1 cellular context compared by ENCODE assay signal in the genomic region with DNA sequence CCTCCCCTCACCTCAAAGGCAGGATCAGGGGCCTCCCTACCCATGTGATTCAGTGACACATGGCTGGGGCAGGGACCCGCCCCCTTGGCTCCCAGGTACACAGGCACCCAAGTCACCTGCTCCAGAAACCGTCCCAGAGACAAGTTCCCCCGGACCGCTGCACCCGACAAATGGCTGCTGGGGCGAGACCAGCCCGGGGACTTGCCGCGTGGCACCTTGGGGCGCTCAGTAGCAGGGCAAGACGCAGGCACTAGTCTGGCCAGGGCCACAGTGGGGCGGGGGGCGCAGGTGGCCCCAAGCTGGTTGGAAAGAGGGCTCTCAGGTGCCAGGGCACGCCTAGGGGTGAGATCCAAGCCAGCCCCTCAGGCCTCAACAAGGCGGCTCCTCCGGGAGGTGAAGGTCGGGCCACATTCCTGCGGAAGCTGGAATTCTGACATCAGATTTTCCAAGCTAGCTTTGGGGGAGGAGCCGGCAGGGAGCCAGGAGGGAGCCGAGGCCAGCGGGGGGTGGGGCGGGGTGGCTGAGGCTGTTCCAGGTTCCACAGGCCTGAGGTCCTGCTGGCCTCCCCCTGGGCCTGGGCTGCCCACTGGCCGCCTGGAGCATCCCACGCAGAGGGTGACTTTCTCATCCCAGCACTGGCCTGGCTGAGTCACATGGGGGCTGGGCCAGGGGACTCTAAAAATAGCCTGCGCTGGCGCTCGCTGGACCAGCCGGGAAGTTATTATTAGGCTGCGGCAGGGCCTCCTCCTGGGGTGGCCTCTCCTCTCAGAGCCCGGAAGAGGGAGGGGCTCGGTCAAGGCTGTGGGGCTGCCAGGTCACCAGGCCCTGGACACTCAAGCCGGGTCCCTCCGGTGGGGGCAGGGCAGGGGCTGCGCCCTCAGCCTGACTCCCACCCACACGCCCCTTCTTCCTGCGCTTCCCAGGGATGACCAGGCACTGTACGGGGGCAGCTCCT.
TF ChIP-seq lines count a peak whose summit lies in the region.

No MANE protein-coding gene starts in this region.

TF ChIP-seq in HepG2, 621 proteins besides CTCF, POLR2A, EP300 and RAD21 (continued from another document and continues in another):
- TF ChIP-seq, protein P1, sequence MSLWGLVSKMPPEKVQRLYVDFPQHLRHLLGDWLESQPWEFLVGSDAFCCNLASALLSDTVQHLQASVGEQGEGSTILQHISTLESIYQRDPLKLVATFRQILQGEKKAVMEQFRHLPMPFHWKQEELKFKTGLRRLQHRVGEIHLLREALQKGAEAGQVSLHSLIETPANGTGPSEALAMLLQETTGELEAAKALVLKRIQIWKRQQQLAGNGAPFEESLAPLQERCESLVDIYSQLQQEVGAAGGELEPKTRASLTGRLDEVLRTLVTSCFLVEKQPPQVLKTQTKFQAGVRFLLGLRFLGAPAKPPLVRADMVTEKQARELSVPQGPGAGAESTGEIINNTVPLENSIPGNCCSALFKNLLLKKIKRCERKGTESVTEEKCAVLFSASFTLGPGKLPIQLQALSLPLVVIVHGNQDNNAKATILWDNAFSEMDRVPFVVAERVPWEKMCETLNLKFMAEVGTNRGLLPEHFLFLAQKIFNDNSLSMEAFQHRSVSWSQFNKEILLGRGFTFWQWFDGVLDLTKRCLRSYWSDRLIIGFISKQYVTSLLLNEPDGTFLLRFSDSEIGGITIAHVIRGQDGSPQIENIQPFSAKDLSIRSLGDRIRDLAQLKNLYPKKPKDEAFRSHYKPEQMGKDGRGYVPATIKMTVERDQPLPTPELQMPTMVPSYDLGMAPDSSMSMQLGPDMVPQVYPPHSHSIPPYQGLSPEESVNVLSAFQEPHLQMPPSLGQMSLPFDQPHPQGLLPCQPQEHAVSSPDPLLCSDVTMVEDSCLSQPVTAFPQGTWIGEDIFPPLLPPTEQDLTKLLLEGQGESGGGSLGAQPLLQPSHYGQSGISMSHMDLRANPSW (CRISPR knock-in tag; IDR thresholded peaks at IDR 0.05; ENCODE audit: borderline replicate concordance), result no peak
- TF ChIP-seq, protein P2, sequence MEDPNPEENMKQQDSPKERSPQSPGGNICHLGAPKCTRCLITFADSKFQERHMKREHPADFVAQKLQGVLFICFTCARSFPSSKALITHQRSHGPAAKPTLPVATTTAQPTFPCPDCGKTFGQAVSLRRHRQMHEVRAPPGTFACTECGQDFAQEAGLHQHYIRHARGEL (CRISPR knock-in tag; IDR thresholded peaks at IDR 0.05), result no peak
- TF ChIP-seq YEATS4 (CRISPR knock-in tag; IDR thresholded peaks at IDR 0.05; ENCODE audit: borderline replicate concordance), result no peak
- TF ChIP-seq ZFX (CRISPR knock-in tag; IDR thresholded peaks at IDR 0.05; ENCODE audit: low read depth), result peak; percentile 78
- TF ChIP-seq, protein P3, sequence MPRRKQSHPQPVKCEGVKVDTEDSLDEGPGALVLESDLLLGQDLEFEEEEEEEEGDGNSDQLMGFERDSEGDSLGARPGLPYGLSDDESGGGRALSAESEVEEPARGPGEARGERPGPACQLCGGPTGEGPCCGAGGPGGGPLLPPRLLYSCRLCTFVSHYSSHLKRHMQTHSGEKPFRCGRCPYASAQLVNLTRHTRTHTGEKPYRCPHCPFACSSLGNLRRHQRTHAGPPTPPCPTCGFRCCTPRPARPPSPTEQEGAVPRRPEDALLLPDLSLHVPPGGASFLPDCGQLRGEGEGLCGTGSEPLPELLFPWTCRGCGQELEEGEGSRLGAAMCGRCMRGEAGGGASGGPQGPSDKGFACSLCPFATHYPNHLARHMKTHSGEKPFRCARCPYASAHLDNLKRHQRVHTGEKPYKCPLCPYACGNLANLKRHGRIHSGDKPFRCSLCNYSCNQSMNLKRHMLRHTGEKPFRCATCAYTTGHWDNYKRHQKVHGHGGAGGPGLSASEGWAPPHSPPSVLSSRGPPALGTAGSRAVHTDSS (CRISPR knock-in tag; conservative IDR thresholded peaks at IDR 0.05), result no peak
- TF ChIP-seq, protein P4, sequence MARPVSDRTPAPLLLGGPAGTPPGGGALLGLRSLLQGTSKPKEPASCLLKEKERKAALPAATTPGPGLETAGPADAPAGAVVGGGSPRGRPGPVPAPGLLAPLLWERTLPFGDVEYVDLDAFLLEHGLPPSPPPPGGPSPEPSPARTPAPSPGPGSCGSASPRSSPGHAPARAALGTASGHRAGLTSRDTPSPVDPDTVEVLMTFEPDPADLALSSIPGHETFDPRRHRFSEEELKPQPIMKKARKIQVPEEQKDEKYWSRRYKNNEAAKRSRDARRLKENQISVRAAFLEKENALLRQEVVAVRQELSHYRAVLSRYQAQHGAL (CRISPR knock-in tag; IDR thresholded peaks at IDR 0.05; ENCODE audit: not compliant biosample characterization), result no peak
- no peak for TF ChIP-seq ZNF430 (CRISPR knock-in tag; IDR thresholded peaks at IDR 0.05)
- 0 out of 2 replicates have a peak, but pooled peaks have one; percentile 28 for TF ChIP-seq KDM6A (CRISPR knock-in tag; IDR thresholded peaks at IDR 0.05; ENCODE audit: low read depth)
- TF ChIP-seq ZEB1 (IDR thresholded peaks at IDR 0.05; ENCODE audit: insufficient replicate concordance, low read depth), result no peak
- TF ChIP-seq ZIK1 (CRISPR knock-in tag; IDR thresholded peaks at IDR 0.05; ENCODE audit: borderline replicate concordance, low read depth), result no peak; the same call in 1 of the 2 replicates
- TF ChIP-seq, protein P5, sequence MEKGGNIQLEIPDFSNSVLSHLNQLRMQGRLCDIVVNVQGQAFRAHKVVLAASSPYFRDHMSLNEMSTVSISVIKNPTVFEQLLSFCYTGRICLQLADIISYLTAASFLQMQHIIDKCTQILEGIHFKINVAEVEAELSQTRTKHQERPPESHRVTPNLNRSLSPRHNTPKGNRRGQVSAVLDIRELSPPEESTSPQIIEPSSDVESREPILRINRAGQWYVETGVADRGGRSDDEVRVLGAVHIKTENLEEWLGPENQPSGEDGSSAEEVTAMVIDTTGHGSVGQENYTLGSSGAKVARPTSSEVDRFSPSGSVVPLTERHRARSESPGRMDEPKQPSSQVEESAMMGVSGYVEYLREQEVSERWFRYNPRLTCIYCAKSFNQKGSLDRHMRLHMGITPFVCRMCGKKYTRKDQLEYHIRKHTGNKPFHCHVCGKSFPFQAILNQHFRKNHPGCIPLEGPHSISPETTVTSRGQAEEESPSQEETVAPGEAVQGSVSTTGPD (CRISPR knock-in tag; IDR thresholded peaks at IDR 0.05), result no peak
- TF ChIP-seq, protein P6, sequence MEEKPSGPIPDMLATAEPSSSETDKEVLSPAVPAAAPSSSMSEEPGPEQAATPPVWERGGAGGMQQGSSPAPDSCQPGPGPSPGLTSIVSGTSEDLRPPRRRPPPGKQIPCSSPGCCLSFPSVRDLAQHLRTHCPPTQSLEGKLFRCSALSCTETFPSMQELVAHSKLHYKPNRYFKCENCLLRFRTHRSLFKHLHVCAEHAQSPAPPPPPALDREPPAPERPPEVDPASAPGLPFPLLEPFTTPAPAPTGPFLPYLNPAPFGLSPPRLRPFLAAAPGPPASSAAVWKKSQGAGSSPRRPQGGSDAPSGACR (CRISPR knock-in tag; IDR thresholded peaks at IDR 0.05), result no peak; the same call in 1 of the 2 replicates
- no peak for TF ChIP-seq ZNF83 (CRISPR knock-in tag; IDR thresholded peaks at IDR 0.05; ENCODE audit: borderline replicate concordance)
- peak; percentile 68; the same call in 1 of the 2 replicates for TF ChIP-seq ZNF768 (CRISPR knock-in tag; IDR thresholded peaks at IDR 0.05)
- no peak for TF ChIP-seq ADNP (CRISPR knock-in tag; IDR thresholded peaks at IDR 0.05)
- no peak for TF ChIP-seq HNRNPUL1 (IDR thresholded peaks at IDR 0.05; ENCODE audit: low read depth, low read length)
- TF ChIP-seq HNRNPL (IDR thresholded peaks at IDR 0.05; ENCODE audit: low read depth, low read length), result peak; percentile 71; the same call in 1 of the 2 replicates
- TF ChIP-seq ZSCAN30 (CRISPR knock-in tag; IDR thresholded peaks at IDR 0.05), result no peak
- 0 out of 2 replicates have a peak, but pooled peaks have one; percentile 32 for TF ChIP-seq SMAD9 (CRISPR knock-in tag; IDR thresholded peaks at IDR 0.05)
- TF ChIP-seq, protein P7, sequence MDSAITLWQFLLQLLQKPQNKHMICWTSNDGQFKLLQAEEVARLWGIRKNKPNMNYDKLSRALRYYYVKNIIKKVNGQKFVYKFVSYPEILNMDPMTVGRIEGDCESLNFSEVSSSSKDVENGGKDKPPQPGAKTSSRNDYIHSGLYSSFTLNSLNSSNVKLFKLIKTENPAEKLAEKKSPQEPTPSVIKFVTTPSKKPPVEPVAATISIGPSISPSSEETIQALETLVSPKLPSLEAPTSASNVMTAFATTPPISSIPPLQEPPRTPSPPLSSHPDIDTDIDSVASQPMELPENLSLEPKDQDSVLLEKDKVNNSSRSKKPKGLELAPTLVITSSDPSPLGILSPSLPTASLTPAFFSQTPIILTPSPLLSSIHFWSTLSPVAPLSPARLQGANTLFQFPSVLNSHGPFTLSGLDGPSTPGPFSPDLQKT (CRISPR knock-in tag; IDR thresholded peaks at IDR 0.05; ENCODE audit: borderline replicate concordance), result no peak
- TF ChIP-seq RFX5 (IDR thresholded peaks at IDR 0.05; ENCODE audit: low read depth, low read length), result no peak
- TF ChIP-seq, protein P8, sequence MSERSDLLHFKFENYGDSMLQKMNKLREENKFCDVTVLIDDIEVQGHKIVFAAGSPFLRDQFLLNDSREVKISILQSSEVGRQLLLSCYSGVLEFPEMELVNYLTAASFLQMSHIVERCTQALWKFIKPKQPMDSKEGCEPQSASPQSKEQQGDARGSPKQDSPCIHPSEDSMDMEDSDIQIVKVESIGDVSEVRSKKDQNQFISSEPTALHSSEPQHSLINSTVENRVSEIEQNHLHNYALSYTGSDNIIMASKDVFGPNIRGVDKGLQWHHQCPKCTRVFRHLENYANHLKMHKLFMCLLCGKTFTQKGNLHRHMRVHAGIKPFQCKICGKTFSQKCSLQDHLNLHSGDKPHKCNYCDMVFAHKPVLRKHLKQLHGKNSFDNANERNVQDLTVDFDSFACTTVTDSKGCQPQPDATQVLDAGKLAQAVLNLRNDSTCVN (CRISPR knock-in tag; IDR thresholded peaks at IDR 0.05; ENCODE audit: borderline replicate concordance), result no peak
- TF ChIP-seq, protein P9, sequence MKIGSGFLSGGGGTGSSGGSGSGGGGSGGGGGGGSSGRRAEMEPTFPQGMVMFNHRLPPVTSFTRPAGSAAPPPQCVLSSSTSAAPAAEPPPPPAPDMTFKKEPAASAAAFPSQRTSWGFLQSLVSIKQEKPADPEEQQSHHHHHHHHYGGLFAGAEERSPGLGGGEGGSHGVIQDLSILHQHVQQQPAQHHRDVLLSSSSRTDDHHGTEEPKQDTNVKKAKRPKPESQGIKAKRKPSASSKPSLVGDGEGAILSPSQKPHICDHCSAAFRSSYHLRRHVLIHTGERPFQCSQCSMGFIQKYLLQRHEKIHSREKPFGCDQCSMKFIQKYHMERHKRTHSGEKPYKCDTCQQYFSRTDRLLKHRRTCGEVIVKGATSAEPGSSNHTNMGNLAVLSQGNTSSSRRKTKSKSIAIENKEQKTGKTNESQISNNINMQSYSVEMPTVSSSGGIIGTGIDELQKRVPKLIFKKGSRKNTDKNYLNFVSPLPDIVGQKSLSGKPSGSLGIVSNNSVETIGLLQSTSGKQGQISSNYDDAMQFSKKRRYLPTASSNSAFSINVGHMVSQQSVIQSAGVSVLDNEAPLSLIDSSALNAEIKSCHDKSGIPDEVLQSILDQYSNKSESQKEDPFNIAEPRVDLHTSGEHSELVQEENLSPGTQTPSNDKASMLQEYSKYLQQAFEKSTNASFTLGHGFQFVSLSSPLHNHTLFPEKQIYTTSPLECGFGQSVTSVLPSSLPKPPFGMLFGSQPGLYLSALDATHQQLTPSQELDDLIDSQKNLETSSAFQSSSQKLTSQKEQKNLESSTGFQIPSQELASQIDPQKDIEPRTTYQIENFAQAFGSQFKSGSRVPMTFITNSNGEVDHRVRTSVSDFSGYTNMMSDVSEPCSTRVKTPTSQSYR (CRISPR knock-in tag; IDR thresholded peaks at IDR 0.05; ENCODE audit: borderline replicate concordance), result peak; percentile 80
- peak; percentile 68 for TF ChIP-seq SKI (IDR thresholded peaks at IDR 0.05; ENCODE audit: partially characterized antibody)
- peak; percentile 40; the same call in 1 of the 2 replicates for TF ChIP-seq KDM5B (CRISPR knock-in tag; IDR thresholded peaks at IDR 0.05; ENCODE audit: borderline replicate concordance)
- TF ChIP-seq, protein P10, sequence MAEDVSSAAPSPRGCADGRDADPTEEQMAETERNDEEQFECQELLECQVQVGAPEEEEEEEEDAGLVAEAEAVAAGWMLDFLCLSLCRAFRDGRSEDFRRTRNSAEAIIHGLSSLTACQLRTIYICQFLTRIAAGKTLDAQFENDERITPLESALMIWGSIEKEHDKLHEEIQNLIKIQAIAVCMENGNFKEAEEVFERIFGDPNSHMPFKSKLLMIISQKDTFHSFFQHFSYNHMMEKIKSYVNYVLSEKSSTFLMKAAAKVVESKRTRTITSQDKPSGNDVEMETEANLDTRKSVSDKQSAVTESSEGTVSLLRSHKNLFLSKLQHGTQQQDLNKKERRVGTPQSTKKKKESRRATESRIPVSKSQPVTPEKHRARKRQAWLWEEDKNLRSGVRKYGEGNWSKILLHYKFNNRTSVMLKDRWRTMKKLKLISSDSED (CRISPR knock-in tag; IDR thresholded peaks at IDR 0.05), result no peak
- no peak for TF ChIP-seq ZNF282 (IDR thresholded peaks at IDR 0.05; ENCODE audit: partially characterized antibody)
- no peak for TF ChIP-seq EEA1 (CRISPR knock-in tag; IDR thresholded peaks at IDR 0.05; ENCODE audit: borderline replicate concordance)
- no peak for TF ChIP-seq CAMTA2 (CRISPR knock-in tag; IDR thresholded peaks at IDR 0.05; ENCODE audit: borderline replicate concordance)
- TF ChIP-seq, protein P11, sequence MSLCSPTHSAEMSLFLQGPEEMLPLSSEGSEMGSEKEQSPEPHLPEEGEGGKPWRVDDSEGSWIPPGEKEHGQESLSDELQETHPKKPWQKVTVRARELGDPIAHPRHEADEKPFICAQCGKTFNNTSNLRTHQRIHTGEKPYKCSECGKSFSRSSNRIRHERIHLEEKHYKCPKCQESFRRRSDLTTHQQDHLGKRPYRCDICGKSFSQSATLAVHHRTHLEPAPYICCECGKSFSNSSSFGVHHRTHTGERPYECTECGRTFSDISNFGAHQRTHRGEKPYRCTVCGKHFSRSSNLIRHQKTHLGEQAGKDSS (CRISPR knock-in tag; IDR thresholded peaks at IDR 0.05; ENCODE audit: borderline replicate concordance, low read depth), result no peak
- TF ChIP-seq HDAC1 (CRISPR knock-in tag; IDR thresholded peaks at IDR 0.05), result peak; percentile 72
- TF ChIP-seq, protein P12, sequence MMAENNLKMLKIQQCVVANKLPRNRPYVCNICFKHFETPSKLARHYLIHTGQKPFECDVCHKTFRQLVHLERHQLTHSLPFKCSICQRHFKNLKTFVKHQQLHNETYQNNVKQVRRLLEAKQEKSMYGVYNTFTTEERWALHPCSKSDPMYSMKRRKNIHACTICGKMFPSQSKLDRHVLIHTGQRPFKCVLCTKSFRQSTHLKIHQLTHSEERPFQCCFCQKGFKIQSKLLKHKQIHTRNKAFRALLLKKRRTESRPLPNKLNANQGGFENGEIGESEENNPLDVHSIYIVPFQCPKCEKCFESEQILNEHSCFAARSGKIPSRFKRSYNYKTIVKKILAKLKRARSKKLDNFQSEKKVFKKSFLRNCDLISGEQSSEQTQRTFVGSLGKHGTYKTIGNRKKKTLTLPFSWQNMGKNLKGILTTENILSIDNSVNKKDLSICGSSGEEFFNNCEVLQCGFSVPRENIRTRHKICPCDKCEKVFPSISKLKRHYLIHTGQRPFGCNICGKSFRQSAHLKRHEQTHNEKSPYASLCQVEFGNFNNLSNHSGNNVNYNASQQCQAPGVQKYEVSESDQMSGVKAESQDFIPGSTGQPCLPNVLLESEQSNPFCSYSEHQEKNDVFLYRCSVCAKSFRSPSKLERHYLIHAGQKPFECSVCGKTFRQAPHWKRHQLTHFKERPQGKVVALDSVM (CRISPR knock-in tag; IDR thresholded peaks at IDR 0.05), result peak; percentile 94
- no peak for TF ChIP-seq MBNL3 (CRISPR knock-in tag; conservative IDR thresholded peaks at IDR 0.05)
